ENCODE assay signal across 7 cellular contexts in the genomic region with DNA sequence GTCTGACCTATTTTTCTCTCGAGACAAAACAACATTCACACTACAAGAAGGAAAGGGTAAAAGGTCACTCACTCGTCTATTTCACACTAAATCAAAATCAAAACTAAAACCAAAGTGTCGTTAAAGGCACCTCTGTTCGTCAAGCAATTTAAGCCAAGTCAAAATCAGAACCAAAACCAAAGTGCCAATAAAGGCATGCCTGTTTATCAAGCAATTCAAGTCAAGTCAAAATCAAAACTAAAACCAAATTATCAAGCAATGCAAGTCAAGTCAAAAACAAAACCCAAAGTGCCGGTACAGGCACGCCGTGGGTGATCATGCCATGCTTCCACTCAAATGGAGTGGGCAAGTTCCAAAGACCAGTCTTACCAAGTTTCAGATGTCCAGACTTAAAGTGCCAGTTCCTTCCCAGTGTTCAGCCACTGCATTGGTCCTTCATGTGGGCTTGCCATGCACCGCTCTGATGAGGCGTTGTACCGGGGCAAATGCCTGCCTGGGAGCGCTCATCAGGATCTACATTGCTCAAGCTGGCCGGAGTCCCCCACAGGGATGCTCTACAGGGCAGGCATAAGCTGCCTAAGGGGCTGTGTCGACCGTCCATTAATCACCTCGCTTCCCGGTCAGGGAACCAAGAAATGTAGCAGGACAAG. TPM values are rescaled to one million over a fixed set of nuclear protein-coding genes. Genes with fewer than 3 reads are reported as not detected.
DNase-seq lines count a peak whose midpoint lies in the region; ATAC-seq, FAIRE-seq and TF ChIP-seq lines count a peak whose summit lies in the region.
"Not testable (repeated sequence)": the region's sequence is repeated elsewhere in the genome, so short reads cannot be mapped to it uniquely, and the experiment has no call there.

No MANE protein-coding gene starts in this region.

- intact Hi-C loops in IMR-90 (cut with micrococcal nuclease): loop anchor here (10.0 kb wide), 1 partner anchor 441 kb away; the partner anchor contains the start of gene HTATSF1
- intact Hi-C loops in activated CD4-positive, alpha-beta memory T cell treated with anti-CD3 and anti-CD28 coated beads for 36 hours (cut with micrococcal nuclease): not testable (repeated sequence)
- intact Hi-C loops in activated naive CD4-positive, alpha-beta T cell treated with anti-CD3 and anti-CD28 coated beads for 36 hours (cut with micrococcal nuclease): loop anchor here (2.0 kb wide), 1 partner anchor 439 kb away; the partner anchor contains the start of gene HTATSF1

- not testable (repeated sequence) for H2AK5ac ChIP-seq in IMR-90 (ENCODE audit: low read depth, low read length)

- H2AK9ac ChIP-seq in IMR-90 (replicated peaks; ENCODE audit: low read depth, low read length, poor library complexity): not testable (repeated sequence)

- not testable (repeated sequence) for H3K9ac ChIP-seq in IMR-90 (ENCODE audit: low read depth, low read length)

- CTCF ChIA-PET in IMR-90 (lab: Yijun Ruan, JAX); activated CD4-positive, alpha-beta memory T cell treated with anti-CD3 and anti-CD28 coated beads for 36 hours (lab: Charles Lee): not testable (repeated sequence)
- CTCF ChIA-PET in activated naive CD4-positive, alpha-beta T cell treated with anti-CD3 and anti-CD28 coated beads for 36 hours (lab: Charles Lee): interaction anchor here (2.3 kb wide), 1 partner anchor 10 kb away, joined by 5 read pairs; no protein-coding TSS in a partner anchor

- not testable (repeated sequence) for H2BK20ac ChIP-seq in IMR-90 (ENCODE audit: low read depth, low read length)

- not testable (repeated sequence) for H3K4me1 ChIP-seq in IMR-90 (ENCODE audit: control insufficient read depth, insufficient read depth, low read length); effector memory CD4-positive, alpha-beta T cell (ENCODE audit: control insufficient read depth, insufficient read depth, low read length, poor library complexity, severe bottlenecking); small intestine (ENCODE audit: control insufficient read depth in 2 of 2, insufficient read depth in 1 of 2, low read depth in 1 of 2, low read length in 1 of 2)

- TF ChIP-seq POLR2A in IMR-90 (IDR thresholded peaks at IDR 0.05; ENCODE audit: low read depth, low read length): not testable (repeated sequence)

- POLR2A ChIA-PET in IMR-90 (lab: Charles Lee; ENCODE audit: unreplicated experiment); activated CD4-positive, alpha-beta memory T cell treated with anti-CD3 and anti-CD28 coated beads for 36 hours (lab: Charles Lee): not testable (repeated sequence)

- not testable (repeated sequence) for H3K4ac ChIP-seq in IMR-90 (ENCODE audit: low read depth, low read length)

- not testable (repeated sequence) for H3K36me3 ChIP-seq in IMR-90 (ENCODE audit: control insufficient read depth, insufficient read depth, low read length); effector memory CD4-positive, alpha-beta T cell (ENCODE audit: control insufficient read depth, insufficient read depth, low read length); small intestine (ENCODE audit: control insufficient read depth in 2 of 2, insufficient read depth in 2 of 2, low read length in 2 of 2)

- not testable (repeated sequence) for H2BK120ac ChIP-seq in IMR-90 (ENCODE audit: low read depth, low read length)

- H3K36me3 Mint-ChIP-seq in activated CD4-positive, alpha-beta memory T cell treated with anti-CD3 and anti-CD28 coated beads for 36 hours: not testable (repeated sequence)
- H3K36me3 Mint-ChIP-seq in activated naive CD4-positive, alpha-beta T cell treated with anti-CD3 and anti-CD28 coated beads for 36 hours (ENCODE audit: low read depth): peaks cover 12% of the 10 kb centered on the region

- H3K23ac ChIP-seq in IMR-90 (ENCODE audit: low read depth, low read length): not testable (repeated sequence)

- TF ChIP-seq CTCF in GM13977 (IDR thresholded peaks at IDR 0.05; ENCODE audit: extremely low read depth, insufficient read depth, missing control alignments); IMR-90 (conservative IDR thresholded peaks at IDR 0.05; ENCODE audit: low read depth, low read length): not testable (repeated sequence)

- not testable (repeated sequence) for H3K27me3 ChIP-seq in IMR-90 (ENCODE audit: control insufficient read depth, insufficient read depth, low read length); effector memory CD4-positive, alpha-beta T cell (replicated peaks; ENCODE audit: control insufficient read depth, insufficient read depth, low read length, poor library complexity, severe bottlenecking); small intestine (ENCODE audit: control insufficient read depth in 2 of 2, insufficient read depth in 2 of 2, low read length in 2 of 2)

- peak; percentile 69 for ATAC-seq in GM19463 (IDR thresholded peaks at IDR 0.05; ENCODE audit: unreplicated experiment)
- not testable (repeated sequence) for ATAC-seq in IMR-90 (ENCODE audit: low read depth)

- H3K4me2 ChIP-seq in IMR-90 (ENCODE audit: low read depth, low read length): not testable (repeated sequence)

- 96% methylated on average over 4 of the region's 16 CpGs; no CpG with 5 or more reads in 1 of the 2 experiments for WGBS in IMR-90 (ENCODE audit: extremely low coverage in 2 of 2, insufficient read length in 1 of 2), 2 experiments
- WGBS in small intestine, 3 donors: 44 to 68% (median 59%) methylated on average over 13 to 16 of the region's 16 CpGs

- in situ Hi-C loops in GM13977 (cut with MboI; ENCODE audit: low pct_unique_long_range_greater_than_20kb, low sequenced_read_pairs, unreplicated experiment); IMR-90 (cut with MboI; ENCODE audit: low sequenced_read_pairs): not testable (repeated sequence)

- H2AFZ ChIP-seq in IMR-90 (replicated peaks; ENCODE audit: low read length, poor library complexity): not testable (repeated sequence)

- H4K20me1 ChIP-seq in IMR-90 (ENCODE audit: insufficient read depth, low read length): not testable (repeated sequence)

- H3K4me3 Mint-ChIP-seq in activated CD4-positive, alpha-beta memory T cell treated with anti-CD3 and anti-CD28 coated beads for 36 hours: peak overlapping the region; percentile 71
- H3K4me3 Mint-ChIP-seq in activated naive CD4-positive, alpha-beta T cell treated with anti-CD3 and anti-CD28 coated beads for 36 hours: peak overlapping the region; percentile 10

- not testable (repeated sequence) for H3K9me3 ChIP-seq in IMR-90 (ENCODE audit: control insufficient read depth, insufficient read depth, low read length); effector memory CD4-positive, alpha-beta T cell (ENCODE audit: control insufficient read depth, low read length); small intestine (ENCODE audit: control insufficient read depth, low read depth)

- peaks cover 23% of the 10 kb centered on the region for H3K4me1 Mint-ChIP-seq in activated CD4-positive, alpha-beta memory T cell treated with anti-CD3 and anti-CD28 coated beads for 36 hours (ENCODE audit: low read depth)
- peaks cover 14% of the 10 kb centered on the region for H3K4me1 Mint-ChIP-seq in activated naive CD4-positive, alpha-beta T cell treated with anti-CD3 and anti-CD28 coated beads for 36 hours (ENCODE audit: low read depth)

- not testable (repeated sequence) for H3K14ac ChIP-seq in IMR-90 (replicated peaks; ENCODE audit: low read depth, low read length)

- not testable (repeated sequence) for H3K4me3 ChIP-seq in IMR-90 (ENCODE audit: insufficient read depth, low read depth, low read length); small intestine (ENCODE audit: low read depth in 1 of 2, low read length in 2 of 2)
- H3K4me3 ChIP-seq in effector memory CD4-positive, alpha-beta T cell (ENCODE audit: insufficient read depth, low read depth, low read length, poor library complexity, severe bottlenecking): peak overlapping the region; percentile 29

- not testable (repeated sequence) for H3K18ac ChIP-seq in IMR-90 (ENCODE audit: low read depth, low read length)

- H2BK5ac ChIP-seq in IMR-90 (ENCODE audit: low read depth, low read length, poor library complexity, severe bottlenecking): not testable (repeated sequence)

- H4K91ac ChIP-seq in IMR-90 (ENCODE audit: insufficient read depth, low read depth, low read length): not testable (repeated sequence)

- H3K79me1 ChIP-seq in IMR-90 (ENCODE audit: low read depth in 1 of 2, low read length in 2 of 2): not testable (repeated sequence)

- peak; percentile 30 for FAIRE-seq in small intestine (lab: Jason Lieb, UNC)

- TF ChIP-seq RAD21 in IMR-90 (IDR thresholded peaks at IDR 0.05; ENCODE audit: low read length): not testable (repeated sequence)

- not testable (repeated sequence) for H3K9me1 ChIP-seq in IMR-90 (ENCODE audit: insufficient read depth, low read length)

- H3K56ac ChIP-seq in IMR-90 (ENCODE audit: extremely low read depth, insufficient read depth, low read length): not testable (repeated sequence)

- not testable (repeated sequence) for H3K27me3 Mint-ChIP-seq in activated CD4-positive, alpha-beta memory T cell treated with anti-CD3 and anti-CD28 coated beads for 36 hours; activated naive CD4-positive, alpha-beta T cell treated with anti-CD3 and anti-CD28 coated beads for 36 hours (ENCODE audit: low read depth)

- peak overlapping the region; percentile 90 for H3K27ac Mint-ChIP-seq in activated CD4-positive, alpha-beta memory T cell treated with anti-CD3 and anti-CD28 coated beads for 36 hours
- H3K27ac Mint-ChIP-seq in activated naive CD4-positive, alpha-beta T cell treated with anti-CD3 and anti-CD28 coated beads for 36 hours: peak overlapping the region; percentile 38

- peak; percentile 27 for DNase-seq in GM13977 (ENCODE audit: low spot score)
- not testable (repeated sequence) for DNase-seq in IMR-90; effector memory CD4-positive, alpha-beta T cell
- DNase-seq in activated CD4-positive, alpha-beta memory T cell treated with anti-CD3 and anti-CD28 coated beads for 36 hours: peak; percentile 38
- DNase-seq in activated naive CD4-positive, alpha-beta T cell treated with anti-CD3 and anti-CD28 coated beads for 36 hours: peak; percentile 13
- DNase-seq in small intestine: peak; percentile 35

- peak overlapping the region; percentile 62; the same call in 1 of the 2 replicates for H3K27ac ChIP-seq in IMR-90 (ENCODE audit: insufficient read depth, low read length)
- not testable (repeated sequence) for H3K27ac ChIP-seq in effector memory CD4-positive, alpha-beta T cell (ENCODE audit: insufficient read depth, low read length, poor library complexity, severe bottlenecking)
- H3K27ac ChIP-seq in small intestine (ENCODE audit: low read depth in 1 of 2, low read length in 1 of 2): peak overlapping the region in 1 of 2 donors; percentile 50

- H4K8ac ChIP-seq in IMR-90 (ENCODE audit: low read depth in 2 of 2, low read length in 2 of 2): not testable (repeated sequence)

- not testable (repeated sequence) for H2BK15ac ChIP-seq in IMR-90 (ENCODE audit: low read depth, low read length)

- not testable (repeated sequence) for BruUV-seq in IMR-90 (replicated peaks; lab: Mats Ljungman, UMichigan)

- H3K9me3 Mint-ChIP-seq in activated CD4-positive, alpha-beta memory T cell treated with anti-CD3 and anti-CD28 coated beads for 36 hours; activated naive CD4-positive, alpha-beta T cell treated with anti-CD3 and anti-CD28 coated beads for 36 hours: not testable (repeated sequence)

- dilution Hi-C loops in IMR-90 (cut with HindIII; ENCODE audit: low sequenced_read_pairs, unreplicated experiment): not testable (repeated sequence)

- not testable (repeated sequence) for H4K5ac ChIP-seq in IMR-90 (ENCODE audit: low read depth, low read length)

RNA-seq across cellular contexts. Expression of gene RBMX, which starts 55.1 kb away (rescaled TPM):
- total RNA-seq in IMR-90 (2012; rRNA removed): 318 and 337 TPM in 2 replicates
- polyA plus RNA-seq in IMR-90 (2012; rRNA removed): 115 and 151 TPM in 2 replicates
- 82.4 and 113 TPM in 2 replicates for polyA plus RNA-seq in IMR-90 (2012; cell fraction: cytosol; rRNA removed)
- 86.6 and 232 TPM in 2 replicates for polyA plus RNA-seq in IMR-90 (2012; cell fraction: nucleus; rRNA removed; ENCODE audit: low replicate concordance)
- 100 to 1,000 TPM; 269 to 271 TPM for total RNA-seq in activated CD4-positive, alpha-beta memory T cell treated with anti-CD3 and anti-CD28 coated beads for 36 hours
- 100 to 1,000 TPM; 278 to 280 TPM for total RNA-seq in activated naive CD4-positive, alpha-beta T cell treated with anti-CD3 and anti-CD28 coated beads for 36 hours
- 100 to 1,000 TPM in 1 of 3 donors, 10 to 100 TPM in 2; 72.5 to 150 (median 89.2) TPM for polyA plus RNA-seq in small intestine
